In the genomic region with DNA sequence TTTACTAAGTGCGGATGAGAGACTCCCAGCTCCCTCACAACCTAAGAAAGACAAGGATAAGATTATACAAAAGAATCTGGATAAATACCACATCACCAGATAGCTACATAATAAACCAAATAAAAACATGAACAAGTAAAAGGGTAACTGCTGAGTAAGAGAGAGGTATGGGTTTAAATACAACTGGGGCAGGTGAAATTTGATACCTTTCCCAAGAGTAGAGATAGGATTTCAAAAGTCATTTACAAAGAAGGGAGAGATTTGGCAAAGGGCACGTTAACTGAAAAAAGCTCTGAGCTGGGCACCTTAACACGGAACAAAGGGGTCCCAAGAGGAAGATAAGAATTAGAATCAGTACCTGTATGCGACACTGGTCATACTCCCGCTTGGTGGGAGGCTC, we compare ENCODE assay signal across 1 cellular context.
A peak's percentile ranks its signal among the peaks of the same experiment; 100 is the strongest.
TF ChIP-seq lines count a peak whose summit lies in the region.

No MANE protein-coding gene starts in this region.

TF ChIP-seq in HepG2, 621 proteins besides CTCF, POLR2A, EP300 and RAD21:
- TF ChIP-seq SIX1 (CRISPR knock-in tag; IDR thresholded peaks at IDR 0.05; ENCODE audit: borderline replicate concordance), result peak; percentile 42; the same call in 1 of the 2 replicates
- no peak for TF ChIP-seq MED8 (CRISPR knock-in tag; IDR thresholded peaks at IDR 0.05; ENCODE audit: insufficient replicate concordance)
TF ChIP-seq in HepG2: peak in this region for 1.
